Comparison of ENCODE assay signal across 9 cellular contexts in genomic region chr5:9653811-9654210, GRCh38. TPM values are rescaled to one million over a fixed set of nuclear protein-coding genes. Genes with fewer than 3 reads are reported as not detected.
A peak's percentile ranks its signal among the peaks of the same experiment; 100 is the strongest.
DNase-seq lines count a peak whose midpoint lies in the region; ATAC-seq and TF ChIP-seq lines count a peak whose summit lies in the region.
"Had no signal": no experiment of that assay in that cellular context is flagged by ENCODE, and none has a peak within 500 bp of the region (broad histone marks: within the 10 kb centered on the region; RNA-seq: fewer than 3 reads in every experiment).

No MANE protein-coding gene starts in this region.

- TF ChIP-seq EP300 in gastroesophageal sphincter (IDR thresholded peaks at IDR 0.05): no peak

- H3K14ac ChIP-seq in trophoblast cell (ENCODE audit: low read length): no peak overlapping the region

- H3K9ac ChIP-seq in trophoblast cell (ENCODE audit: low read length): no peak overlapping the region

- no peak overlapping the region for H3K23ac ChIP-seq in trophoblast cell (ENCODE audit: low read length)

- H3K36me3 ChIP-seq in trophoblast cell (ENCODE audit: control insufficient read depth in 1 of 2, insufficient read depth in 2 of 2, low read length in 2 of 2) (no peaks in the 10 kb centered on the region), gastroesophageal sphincter (no peaks in the 10 kb centered on the region)
- H3K36me3 ChIP-seq: upper lobe of left lung had no signal

- no peak overlapping the region for H2BK5ac ChIP-seq in trophoblast cell (ENCODE audit: low read depth, low read length, poor library complexity)

- peak; percentile 71 for DNase-seq in astrocyte of the cerebellum (ENCODE audit: low read depth)
- peak; percentile 96 to 97 for DNase-seq in trophoblast cell
- DNase-seq in stimulated activated CD8-positive, alpha-beta memory T cell treated with anti-CD3 and anti-CD28 coated beads, Interleukin-4, amount 100 ng/mL, for 48 hours: no peak
- no peak for DNase-seq in midbrain (lab: John Stamatoyannopoulos, UW)
- no peak for DNase-seq in KBM-7
- DNase-seq: upper lobe of left lung had no signal

- no peaks in the 10 kb centered on the region for H3K79me2 ChIP-seq in trophoblast cell (ENCODE audit: control insufficient read depth, insufficient read depth, low read length, poor library complexity)

- H4K91ac ChIP-seq in trophoblast cell (ENCODE audit: low read depth, low read length): no peak overlapping the region

- H2BK12ac ChIP-seq in trophoblast cell (ENCODE audit: low read length): no peak overlapping the region

- TF ChIP-seq POLR2A in gastroesophageal sphincter (IDR thresholded peaks at IDR 0.05): no peak

- TF ChIP-seq CTCF in astrocyte of the cerebellum (IDR thresholded peaks at IDR 0.05; ENCODE audit: low read depth, low read length, missing control alignments) (no peak), gastroesophageal sphincter (IDR thresholded peaks at IDR 0.05) (no peak)

- H2AFZ ChIP-seq in trophoblast cell (ENCODE audit: insufficient read depth, low read length, poor library complexity): no peak overlapping the region

- H3K4me1 ChIP-seq in trophoblast cell (ENCODE audit: control insufficient read depth in 1 of 2, insufficient read depth in 2 of 2, low read length in 2 of 2): peaks cover 0 to 3% of the 10 kb centered on the region in 2 experiments
- H3K4me1 ChIP-seq in gastroesophageal sphincter: peaks cover 0 to 17% (median 0%) of the 10 kb centered on the region in 3 donors
- H3K4me1 ChIP-seq: upper lobe of left lung had no signal

- H3K4ac ChIP-seq in trophoblast cell (ENCODE audit: low read depth, low read length): no peak overlapping the region

- ATAC-seq in GM19023 (IDR thresholded peaks at IDR 0.05; ENCODE audit: unreplicated experiment) (peak; percentile 96), HG03025 (IDR thresholded peaks at IDR 0.05; ENCODE audit: low FRiP score, unreplicated experiment) (peak; percentile 84), gastroesophageal sphincter (no peak)

- H3K27me3 ChIP-seq in trophoblast cell (ENCODE audit: insufficient read depth, low read length): no peaks in the 10 kb centered on the region
- no peaks in the 10 kb centered on the region for H3K27me3 ChIP-seq in gastroesophageal sphincter
- H3K27me3 ChIP-seq: upper lobe of left lung had no signal

- no peak overlapping the region for H4K8ac ChIP-seq in trophoblast cell (ENCODE audit: low read depth, low read length)

- no peak overlapping the region for H3K4me2 ChIP-seq in trophoblast cell (ENCODE audit: low read length)

- no peak overlapping the region for H2BK120ac ChIP-seq in trophoblast cell (ENCODE audit: insufficient read depth, low read length, poor library complexity)

- H2AK5ac ChIP-seq in trophoblast cell (ENCODE audit: low read length): no peak overlapping the region

- H3K4me3 ChIP-seq in astrocyte of the cerebellum (ENCODE audit: low read depth, low read length) (no peak overlapping the region), trophoblast cell (ENCODE audit: low read depth, low read length) (no peak overlapping the region), gastroesophageal sphincter (no peak overlapping the region)
- H3K4me3 ChIP-seq: upper lobe of left lung had no signal

- peak overlapping the region; percentile 86 for H3K27ac ChIP-seq in trophoblast cell (ENCODE audit: low read depth, low read length)
- H3K27ac ChIP-seq in gastroesophageal sphincter: peak overlapping the region in 1 of 4 donors; percentile 4
- H3K27ac ChIP-seq: upper lobe of left lung had no signal

- H3K9me3 ChIP-seq in trophoblast cell (ENCODE audit: insufficient read depth, low read depth, low read length) (no peaks in the 10 kb centered on the region), gastroesophageal sphincter (no peaks in the 10 kb centered on the region)
- H3K9me3 ChIP-seq: upper lobe of left lung had no signal

- in situ Hi-C loops in astrocyte of the cerebellum (cut with HindIII; ENCODE audit: low sequenced_read_pairs) (no loop called here), KBM-7 (cut with MboI; ENCODE audit: low pct_unique_long_range_greater_than_20kb, low sequenced_read_pairs) (no loop called here)

- no CpG with 5 or more reads among the region's 2 CpGs for WGBS in trophoblast cell (ENCODE audit: extremely low coverage, insufficient coverage, insufficient read length)
- WGBS in gastroesophageal sphincter (ENCODE audit: low coverage in 1 of 2), 2 donors: 5 to 50% methylated on average over 1 to 2 of the region's 2 CpGs

- H3K18ac ChIP-seq in trophoblast cell (ENCODE audit: low read length): no peak overlapping the region

- no peak overlapping the region for H4K12ac ChIP-seq in trophoblast cell (ENCODE audit: low read depth, low read length)

- H3K79me1 ChIP-seq in trophoblast cell (ENCODE audit: low read length): peaks cover 29% of the 10 kb centered on the region

RNA-seq across cellular contexts. Expression of gene TAS2R1, which starts 23.7 kb away (rescaled TPM):
- polyA plus RNA-seq in trophoblast cell (2013): 0.12 TPM in 2 replicates
- not detected for total RNA-seq in gastroesophageal sphincter
- total RNA-seq: upper lobe of left lung had no signal

Comparison
In these comparisons a context has a peak if more than half of its experiments do, and no peak if none do; other contexts are left out.
1. DNase-seq: peak in astrocyte of the cerebellum (single experiment) and trophoblast cell (2 of 2); none in stimulated activated CD8-positive, alpha-beta memory T cell treated with anti-CD3 and anti-CD28 coated beads, Interleukin-4, amount 100 ng/mL, for 48 hours (single experiment), midbrain (single experiment) and KBM-7 (single experiment).